In genomic region chr16:81616321-81617020, GRCh38 we compare ENCODE assay signal across 8 cellular contexts.
DNase-seq lines count a peak whose midpoint lies in the region; ATAC-seq and TF ChIP-seq lines count a peak whose summit lies in the region.

No MANE protein-coding gene starts in this region.

- H3K9me3 ChIP-seq in CD4-positive, alpha-beta T cell (ENCODE audit: control insufficient read depth, low read length), result no peaks in the 10 kb centered on the region
- H3K9me3 ChIP-seq in Loucy (ENCODE audit: insufficient read depth, low read depth, low read length) (no peaks in the 10 kb centered on the region), sigmoid colon (no peaks in the 10 kb centered on the region)

- peaks cover 23% of the 10 kb centered on the region; the same call in 1 of the 2 replicates for H3K36me3 ChIP-seq in Loucy (ENCODE audit: insufficient read depth, low read length)
- peaks cover 0 to 8% (median 0%) of the 10 kb centered on the region in 4 donors for H3K36me3 ChIP-seq in sigmoid colon

- no peaks in the 10 kb centered on the region for H3K9me3 Mint-ChIP-seq in CD4-positive, alpha-beta T cell
- no peaks in the 10 kb centered on the region for H3K9me3 Mint-ChIP-seq in activated T-cell treated with anti-CD3 and anti-CD28 coated beads, Interleukin-2, amount 50 U/mL, for 4 hours

- POLR2A ChIA-PET in CD4-positive, alpha-beta T cell (lab: Charles Lee), result interaction anchor here (0.9 to 2.0 kb wide), 7 partner anchors 15 to 171 kb away, joined by 3 to 13 read pairs (median 5); partner anchors contain the start of gene CMIP

- H3K27me3 ChIP-seq in CD4-positive, alpha-beta T cell (ENCODE audit: control insufficient read depth, insufficient read depth, low read length), result no peaks in the 10 kb centered on the region
- H3K27me3 ChIP-seq in Loucy (ENCODE audit: insufficient read depth, low read length, poor library complexity, severe bottlenecking) (no peaks in the 10 kb centered on the region), sigmoid colon (no peaks in the 10 kb centered on the region)

- intact Hi-C loops in CD4-positive, alpha-beta T cell (cut with DNase I, micrococcal nuclease), result loop anchor here in 1 of 2 experiments (1.0 to 10.0 kb wide), 2 partner anchors 16 to 212 kb away; no protein-coding TSS in a partner anchor
- intact Hi-C loops in sigmoid colon (cut with DNase I), result no loop called here

- no peak overlapping the region for H2AFZ ChIP-seq in Loucy (ENCODE audit: low read length)

- H3K4me3 ChIP-seq in Loucy (ENCODE audit: low read length, poor library complexity, severe bottlenecking) (no peak overlapping the region), foreskin fibroblast (ENCODE audit: low read depth in 1 of 2, low read length in 2 of 2) (no peak overlapping the region), sigmoid colon (no peak overlapping the region)

- no peak overlapping the region for H3K27ac Mint-ChIP-seq in CD4-positive, alpha-beta T cell

- H3K4me1 ChIP-seq in Loucy (ENCODE audit: insufficient read depth, low read length, poor library complexity, severe bottlenecking), result peaks cover 12% of the 10 kb centered on the region
- peaks cover 0 to 39% (median 25%) of the 10 kb centered on the region in 4 donors for H3K4me1 ChIP-seq in sigmoid colon

- peak overlapping the region; percentile 70 for H3K27ac ChIP-seq in CD4-positive, alpha-beta T cell (ENCODE audit: low read depth, low read length)
- peak overlapping the region in 2 of 4 donors; percentile 1 to 40 for H3K27ac ChIP-seq in sigmoid colon

- TF ChIP-seq EP300 in sigmoid colon (IDR thresholded peaks at IDR 0.05), result no peak

- H3K9ac ChIP-seq in Loucy (ENCODE audit: low read depth, low read length, poor library complexity, severe bottlenecking), result no peak overlapping the region

- CTCF ChIA-PET in CD4-positive, alpha-beta T cell (lab: Charles Lee), result interaction anchor here (0.8 to 1.7 kb wide), 3 partner anchors 9 to 114 kb away, joined by 3 to 4 read pairs (median 4); no protein-coding TSS in a partner anchor

- no peaks in the 10 kb centered on the region for H3F3A ChIP-seq in Loucy (ENCODE audit: low read depth)

- no peaks in the 10 kb centered on the region for H3K9me2 ChIP-seq in Loucy (replicated peaks; ENCODE audit: low read depth, low read length)

- no peak for TF ChIP-seq POLR2A in sigmoid colon (IDR thresholded peaks at IDR 0.05)

- no peaks in the 10 kb centered on the region for H3K27me3 Mint-ChIP-seq in CD4-positive, alpha-beta T cell
- no peaks in the 10 kb centered on the region for H3K27me3 Mint-ChIP-seq in activated T-cell treated with anti-CD3 and anti-CD28 coated beads, Interleukin-2, amount 50 U/mL, for 4 hours (ENCODE audit: low read depth)

- peak overlapping the region; percentile 29 for H3K4me2 ChIP-seq in Loucy (ENCODE audit: low read depth, low read length, poor library complexity, severe bottlenecking)

- no peak for TF ChIP-seq CTCF in CD4-positive, alpha-beta T cell (IDR thresholded peaks at IDR 0.05)
- no peak for TF ChIP-seq CTCF in Loucy (conservative IDR thresholded peaks at IDR 0.05; ENCODE audit: low read length)
- TF ChIP-seq CTCF in foreskin fibroblast (IDR thresholded peaks at IDR 0.05; ENCODE audit: low read depth, low read length), result no peak
- no peak for TF ChIP-seq CTCF in sigmoid colon (IDR thresholded peaks at IDR 0.05)

- H3K4me1 Mint-ChIP-seq in CD4-positive, alpha-beta T cell (ENCODE audit: low read depth), result no peaks in the 10 kb centered on the region
- H3K4me1 Mint-ChIP-seq in activated T-cell treated with anti-CD3 and anti-CD28 coated beads, Interleukin-2, amount 50 U/mL, for 4 hours (ENCODE audit: low read depth), result peaks cover 20% of the 10 kb centered on the region

- peak overlapping the region; percentile 72 for H3K4me3 Mint-ChIP-seq in CD4-positive, alpha-beta T cell
- peak overlapping the region; percentile 63 for H3K4me3 Mint-ChIP-seq in activated T-cell treated with anti-CD3 and anti-CD28 coated beads, Interleukin-2, amount 50 U/mL, for 4 hours

- ATAC-seq in CD4-positive, alpha-beta T cell (ENCODE audit: poor library complexity), result peak; percentile 94
- peak; percentile 79 for ATAC-seq in GM21528 (IDR thresholded peaks at IDR 0.05; ENCODE audit: low FRiP score, unreplicated experiment)
- ATAC-seq in activated T-cell treated with anti-CD3 and anti-CD28 coated beads, Interleukin-2, amount 50 U/mL, for 4 hours, result peak; percentile 98

- 56 to 76% methylated on average over 17 of the region's 17 CpGs for WGBS in sigmoid colon, 2 donors

- H4K20me1 ChIP-seq in Loucy (ENCODE audit: insufficient read depth, low read length, poor library complexity, severe bottlenecking), result no peaks in the 10 kb centered on the region

- H3K36me3 Mint-ChIP-seq in CD4-positive, alpha-beta T cell (ENCODE audit: low read depth), result peaks cover 12% of the 10 kb centered on the region
- H3K36me3 Mint-ChIP-seq in activated T-cell treated with anti-CD3 and anti-CD28 coated beads, Interleukin-2, amount 50 U/mL, for 4 hours (ENCODE audit: insufficient read depth), result peaks cover 7% of the 10 kb centered on the region

- peak; percentile 59 to 79 (median 72) for DNase-seq in CD4-positive, alpha-beta T cell
- peak; percentile 60 for DNase-seq in activated T-cell treated with anti-CD3 and anti-CD28 coated beads, Interleukin-2, amount 50 U/mL, for 4 hours
- DNase-seq in foreskin fibroblast, result peak; percentile 77 to 89
- DNase-seq in sigmoid colon, result peak; percentile 86
- DNase-seq in foreskin melanocyte, result no peak
- no peak for DNase-seq in NCI-H524 treated with DMSO at 0.1 percent for 48 hours (lab: John Stamatoyannopoulos, UW)

- H3K79me2 ChIP-seq in Loucy (ENCODE audit: insufficient read depth, low read length), result peaks cover 6% of the 10 kb centered on the region; the same call in 1 of the 2 replicates

Comparison
In these comparisons a context has a peak if more than half of its experiments do, and no peak if none do; other contexts are left out.
1. DNase-seq: peak in CD4-positive, alpha-beta T cell (10 of 10), activated T-cell treated with anti-CD3 and anti-CD28 coated beads, Interleukin-2, amount 50 U/mL, for 4 hours (single experiment), foreskin fibroblast (2 of 2) and sigmoid colon (single experiment); none in foreskin melanocyte (single experiment) and NCI-H524 treated with DMSO at 0.1 percent for 48 hours (single experiment).
2. Peak in every context shown above with its lines, with median percentiles within 50 percentile points of each other: ATAC-seq.